Comparison of ENCODE assay signal across 11 cellular contexts in the genomic region with DNA sequence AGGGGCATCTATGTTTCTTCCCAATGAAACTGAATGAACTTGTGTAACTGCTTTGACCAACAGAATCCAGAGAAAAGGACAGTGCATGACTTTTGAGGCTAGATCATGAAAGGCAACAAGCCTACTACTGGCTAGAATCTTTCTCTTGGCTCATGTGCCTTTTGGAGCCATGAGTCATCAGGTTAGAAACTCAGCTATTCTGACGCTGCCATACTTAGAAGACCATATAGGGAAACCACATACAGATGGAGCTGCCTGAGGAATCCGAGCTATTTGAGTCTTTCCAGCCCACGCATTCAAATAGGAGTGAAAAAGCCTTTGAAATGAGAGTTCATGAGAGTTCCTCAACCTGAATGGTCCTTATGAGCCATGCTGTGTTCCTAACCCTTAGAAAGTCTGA.
A peak's percentile ranks its signal among the peaks of the same experiment; 100 is the strongest.
DNase-seq lines count a peak whose midpoint lies in the region; ATAC-seq, FAIRE-seq and TF ChIP-seq lines count a peak whose summit lies in the region.
"Had no signal": no experiment of that assay in that cellular context is flagged by ENCODE, and none has a peak within 500 bp of the region (broad histone marks: within the 10 kb centered on the region; RNA-seq: fewer than 3 reads in every experiment).

No MANE protein-coding gene starts in this region.

- BruUV-seq in Caco-2 (replicated peaks; lab: Mats Ljungman, UMichigan) (no TSS peak), GM12878 (replicated peaks; lab: Mats Ljungman, UMichigan) (no TSS peak)

- ATAC-seq in GM12878 = peak; percentile 90

- no peak for TF ChIP-seq RAD21 in GM12878 (IDR thresholded peaks at IDR 0.05; ENCODE audit: insufficient read depth, low read depth, low read length)

- no peak overlapping the region for H3K4me3 ChIP-seq in Caco-2 (ENCODE audit: low read depth, low read length)
- H3K4me3 ChIP-seq in GM12878 = no peak overlapping the region

- H3K9me3 ChIP-seq in Caco-2 (no peaks in the 10 kb centered on the region), GM12878 (replicated peaks; ENCODE audit: control insufficient read depth, insufficient read depth, low read length) (no peaks in the 10 kb centered on the region)

- CTCF ChIA-PET in Caco-2 (lab: Charles Lee) = no interaction called here
- CTCF ChIA-PET in GM12878 (lab: Yijun Ruan, JAX) = interaction anchor here (1.1 kb wide), 1 partner anchor 56 kb away, joined by 3 read pairs; no protein-coding TSS in a partner anchor
- CTCF ChIA-PET in activated CD4-positive, alpha-beta memory T cell treated with anti-CD3 and anti-CD28 coated beads, Interleukin-2, amount 10 ng/mL, durations not matched to agents 7 days and 5 days (lab: Charles Lee) = no interaction called here

- no peak overlapping the region for H3K27ac Mint-ChIP-seq in Caco-2 (ENCODE audit: unreplicated experiment)
- H3K27ac Mint-ChIP-seq in activated CD4-positive, alpha-beta memory T cell treated with anti-CD3 and anti-CD28 coated beads, Interleukin-2, amount 10 ng/mL, durations not matched to agents 7 days and 5 days = no peak overlapping the region

- SMC1A ChIA-PET in GM12878 (lab: Charles Lee; ENCODE audit: uncharacterized antibody, unreplicated experiment) = interaction anchor here (1.3 to 1.7 kb wide), 2 partner anchors 14 to 35 kb away, joined by 3 to 4 read pairs; no protein-coding TSS in a partner anchor

- H3K79me2 ChIP-seq in GM12878 (ENCODE audit: control insufficient read depth, insufficient read depth, low read length) = no peaks in the 10 kb centered on the region

- no peaks in the 10 kb centered on the region for H3K4me1 Mint-ChIP-seq in Caco-2 (ENCODE audit: low read depth, unreplicated experiment)
- H3K4me1 Mint-ChIP-seq in activated CD4-positive, alpha-beta memory T cell treated with anti-CD3 and anti-CD28 coated beads, Interleukin-2, amount 10 ng/mL, durations not matched to agents 7 days and 5 days = no peaks in the 10 kb centered on the region

- H3K27ac ChIP-seq in GM12878 (ENCODE audit: control insufficient read depth, insufficient read depth) = no peak overlapping the region

- H3K4me2 ChIP-seq in GM12878 (ENCODE audit: control insufficient read depth, insufficient read depth) = no peak overlapping the region

- DNase-seq in Caco-2 (peak; percentile 59 to 65), Kasumi-1 (lab: John Stamatoyannopoulos, UW) (peak; percentile 48 to 50), GM12878 (ENCODE audit: low read depth, low spot score) (no peak), left kidney (ENCODE audit: low read depth, low spot score) (peak; percentile 66), NCI-H2227 treated with DMSO at 0.1 percent for 48 hours (lab: John Stamatoyannopoulos, UW) (no peak), cortex of kidney (lab: John Stamatoyannopoulos, UW) (no peak)
- DNase-seq in activated CD4-positive, alpha-beta memory T cell treated with anti-CD3 and anti-CD28 coated beads, Interleukin-2, amount 10 ng/mL, durations not matched to agents 7 days and 5 days = no peak
- no peak for DNase-seq in stimulated activated naive CD4-positive, alpha-beta T cell treated with Interleukin-2 at 50 U/mL for 16 hours (lab: John Stamatoyannopoulos, UW)
- DNase-seq: activated naive CD4-positive, alpha-beta T cell treated with anti-CD3 and anti-CD28 coated beads, Interleukin-2, amount 50 U/mL, for 16 hours; GF-D8; NCI-H1105 had no signal

- H3K9ac ChIP-seq in GM12878 (ENCODE audit: control insufficient read depth, insufficient read depth, low read length) = no peak overlapping the region

- intact Hi-C loops in Caco-2 (cut with micrococcal nuclease; ENCODE audit: unreplicated experiment) = loop anchor here (1.0 kb wide), 1 partner anchor 10 kb away; no protein-coding TSS in a partner anchor
- intact Hi-C loops in GM12878 (cut with micrococcal nuclease; ENCODE audit: unreplicated experiment) = no loop called here

- H3K4me1 ChIP-seq in Caco-2 (peaks cover 13% of the 10 kb centered on the region), GM12878 (ENCODE audit: control insufficient read depth, insufficient read depth, low read length) (no peaks in the 10 kb centered on the region)

- no peak for TF ChIP-seq CTCF in Caco-2 (IDR thresholded peaks at IDR 0.05; ENCODE audit: insufficient read depth in 1 of 2, low read depth in 1 of 2, low read length in 1 of 2, severe bottlenecking in 1 of 2, unreplicated experiment in 1 of 2)
- TF ChIP-seq CTCF in GM12878 (IDR thresholded peaks at IDR 0.05 in 2 of 3, conservative IDR thresholded peaks at IDR 0.05 in 1 of 3; ENCODE audit: control insufficient read depth in 2 of 3, extremely low read depth in 1 of 3, insufficient read depth in 1 of 3, low read depth in 3 of 3, low read length in 3 of 3) = no peak

- 15% methylated on average over 3 of the region's 3 CpGs for WGBS in GM12878 (ENCODE audit: insufficient coverage, insufficient replicate concordance, low lambda C conversion rate, missing lambda C conversion rate)

- no peak for TF ChIP-seq EP300 in GM12878 (IDR thresholded peaks at IDR 0.05; ENCODE audit: borderline replicate concordance in 1 of 2, control insufficient read depth in 1 of 2, low read depth in 2 of 2, low read length in 2 of 2)

- no peak for FAIRE-seq in GM12878 (lab: Jason Lieb, UNC)

- H3K36me3 ChIP-seq in Caco-2 (ENCODE audit: control insufficient read depth, insufficient read depth, low read length) (no peaks in the 10 kb centered on the region), GM12878 (ENCODE audit: control insufficient read depth in 2 of 2, insufficient read depth in 2 of 2, low read length in 1 of 2) (no peaks in the 10 kb centered on the region)

- in situ Hi-C loops in GM12878 (cut with MboI) = no loop called here

- H2AFZ ChIP-seq in GM12878 (ENCODE audit: control insufficient read depth, low read depth, low read length) = no peak overlapping the region

- no peak for TF ChIP-seq POLR2A in GM12878 (IDR thresholded peaks at IDR 0.05; ENCODE audit: low read depth, low read length)

- no peaks in the 10 kb centered on the region for H3K36me3 Mint-ChIP-seq in Caco-2 (ENCODE audit: insufficient read depth, unreplicated experiment)
- H3K36me3 Mint-ChIP-seq in activated CD4-positive, alpha-beta memory T cell treated with anti-CD3 and anti-CD28 coated beads, Interleukin-2, amount 10 ng/mL, durations not matched to agents 7 days and 5 days (ENCODE audit: low read depth) = no peaks in the 10 kb centered on the region

- POLR2A ChIA-PET in Caco-2 (lab: Charles Lee) = no interaction called here
- POLR2A ChIA-PET in GM12878 (lab: Charles Lee) = no interaction called here
- POLR2A ChIA-PET in activated CD4-positive, alpha-beta memory T cell treated with anti-CD3 and anti-CD28 coated beads, Interleukin-2, amount 10 ng/mL, durations not matched to agents 7 days and 5 days (lab: Charles Lee) = no interaction called here

- no peaks in the 10 kb centered on the region for H3K27me3 ChIP-seq in Caco-2 (replicated peaks; ENCODE audit: control insufficient read depth, insufficient read depth, low read length)
- H3K27me3 ChIP-seq in GM12878 (replicated peaks in 1 of 2; ENCODE audit: control insufficient read depth in 2 of 2, insufficient read depth in 2 of 2, low read length in 1 of 2) = no peaks in the 10 kb centered on the region

- H3K27me3 Mint-ChIP-seq in Caco-2 (ENCODE audit: insufficient read depth, unreplicated experiment) = no peaks in the 10 kb centered on the region
- no peaks in the 10 kb centered on the region for H3K27me3 Mint-ChIP-seq in activated CD4-positive, alpha-beta memory T cell treated with anti-CD3 and anti-CD28 coated beads, Interleukin-2, amount 10 ng/mL, durations not matched to agents 7 days and 5 days

- H3K9me3 Mint-ChIP-seq in Caco-2 (ENCODE audit: unreplicated experiment) = peaks cover 15% of the 10 kb centered on the region
- peaks cover 5% of the 10 kb centered on the region for H3K9me3 Mint-ChIP-seq in activated CD4-positive, alpha-beta memory T cell treated with anti-CD3 and anti-CD28 coated beads, Interleukin-2, amount 10 ng/mL, durations not matched to agents 7 days and 5 days

- no peak overlapping the region for H3K4me3 Mint-ChIP-seq in Caco-2 (ENCODE audit: unreplicated experiment)
- no peak overlapping the region for H3K4me3 Mint-ChIP-seq in activated CD4-positive, alpha-beta memory T cell treated with anti-CD3 and anti-CD28 coated beads, Interleukin-2, amount 10 ng/mL, durations not matched to agents 7 days and 5 days

- RAD21 ChIA-PET in GM12878 (lab: Charles Lee; ENCODE audit: unreplicated experiment) = interaction anchor here (1.2 kb wide), 1 partner anchor 41 kb away, joined by 3 read pairs; no protein-coding TSS in a partner anchor

- no peaks in the 10 kb centered on the region for H4K20me1 ChIP-seq in GM12878 (ENCODE audit: control insufficient read depth, insufficient read depth)

TF ChIP-seq in GM12878, 131 proteins besides CTCF, POLR2A, EP300 and RAD21:
- TF ChIP-seq RB1 (IDR thresholded peaks at IDR 0.05; ENCODE audit: borderline replicate concordance) = no peak
- no peak for TF ChIP-seq GABPA (IDR thresholded peaks at IDR 0.05; ENCODE audit: low read depth)
- no peak for TF ChIP-seq BCLAF1 (IDR thresholded peaks at IDR 0.05)
- no peak for TF ChIP-seq TCF7 (IDR thresholded peaks at IDR 0.05; ENCODE audit: borderline replicate concordance)
- TF ChIP-seq CHD2 (IDR thresholded peaks at IDR 0.05; ENCODE audit: borderline replicate concordance, low read depth, low read length) = no peak
- TF ChIP-seq IKZF1 (conservative IDR thresholded peaks at IDR 0.05) = peak; percentile 13; the same call in 1 of the 2 replicates
- no peak for TF ChIP-seq EED (IDR thresholded peaks at IDR 0.05; ENCODE audit: low read depth)

Comparison
In these comparisons a context has a peak if more than half of its experiments do, and no peak if none do; other contexts are left out.
1. DNase-seq: peak in Caco-2 (2 of 2), Kasumi-1 (2 of 2) and left kidney (single experiment); none in GM12878 (single experiment), NCI-H2227 treated with DMSO at 0.1 percent for 48 hours (single experiment), activated CD4-positive, alpha-beta memory T cell treated with anti-CD3 and anti-CD28 coated beads, Interleukin-2, amount 10 ng/mL, durations not matched to agents 7 days and 5 days (single experiment), cortex of kidney (single experiment) and stimulated activated naive CD4-positive, alpha-beta T cell treated with Interleukin-2 at 50 U/mL for 16 hours (single experiment).